ENCODE assay signal across 19 cellular contexts in the genomic region with DNA sequence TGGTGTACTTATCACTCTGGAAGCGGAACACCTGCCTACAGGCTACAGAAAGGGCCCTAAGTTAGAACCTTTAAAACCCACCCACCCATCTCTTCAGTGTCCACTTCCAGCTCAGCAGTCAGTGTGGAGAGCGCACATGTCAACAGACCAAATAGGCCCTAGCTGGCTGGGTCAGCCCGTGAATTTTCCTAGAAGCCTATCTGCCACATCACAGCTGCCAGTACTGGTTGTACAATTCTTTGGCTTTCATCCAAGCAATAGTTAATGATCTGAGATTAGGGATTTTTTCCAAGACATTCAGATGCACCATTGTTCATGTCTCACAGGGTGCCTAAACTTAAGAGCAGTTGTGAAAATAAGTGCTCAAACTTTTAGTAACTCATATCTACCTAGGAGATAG.
"Had no signal": no experiment of that assay in that cellular context is flagged by ENCODE, and none has a peak within 500 bp of the region (broad histone marks: within the 10 kb centered on the region; RNA-seq: fewer than 3 reads in every experiment).

No MANE protein-coding gene starts in this region.

- H3K9me3 Mint-ChIP-seq: activated CD4-positive, alpha-beta T cell treated with anti-CD3 and anti-CD28 coated beads, Interleukin-2, amount 10 ng/mL, durations not matched to agents 7 days and 5 days; activated T-cell treated with anti-CD3 and anti-CD28 coated beads, Interleukin-2, amount 50 U/mL, for 24 hours; activated T-helper 2 cell treated with anti-CD3 and anti-CD28 coated beads, Interferon-gamma antibody, Interleukin-2, Interleukin-4, amounts not matched to agents 10 μg/mL and 5 μg/mL and 100 μg/mL, durations not matched to agents 14 hours and 24 hours and 36 hours; nephron progenitor cell; stimulated activated naive CD8-positive, alpha-beta T cell treated with anti-CD3 and anti-CD28 coated beads, Interleukin-15, Interleukin-2, amounts not matched to agents 100 ng/mL and 50 ng/mL, for 24 hours had no signal

- H3K4me1 ChIP-seq: body of pancreas, left lung, transverse colon, uterus had no signal

- H3K27ac ChIP-seq: body of pancreas, left lung, transverse colon, uterus had no signal

- H3K27me3 ChIP-seq: body of pancreas, left lung, transverse colon, uterus had no signal

- FAIRE-seq: keratinocyte had no signal

- DNase-seq: activated CD4-positive, alpha-beta T cell treated with anti-CD3 and anti-CD28 coated beads, Interleukin-2, amount 10 ng/mL, durations not matched to agents 7 days and 5 days; activated CD8-positive, alpha-beta T cell treated with anti-CD3 and anti-CD28 coated beads, Interleukin-2, amount 10 ng/mL, durations not matched to agents 7 days and 5 days; activated naive CD4-positive, alpha-beta T cell treated with Interleukin-2 at 50 U/mL for 16 hours; activated naive CD8-positive, alpha-beta T cell treated with anti-CD3 and anti-CD28 coated beads, Interleukin-2, amount 10 ng/mL, durations not matched to agents 7 days and 5 days; activated T-cell treated with anti-CD3 and anti-CD28 coated beads, Interleukin-2, amount 50 U/mL, for 24 hours; effector memory CD8-positive, alpha-beta T cell; foreskin fibroblast; hypothalamus; left lung; midbrain; nephron progenitor cell; occipital lobe; stimulated activated CD4-positive, alpha-beta T cell treated with anti-CD3 and anti-CD28 coated beads, Interleukin-2, amount 100 ng/mL, for 24 hours; transverse colon; uterus had no signal

- ATAC-seq: activated CD8-positive, alpha-beta T cell treated with anti-CD3 and anti-CD28 coated beads, Interleukin-2, amount 10 ng/mL, durations not matched to agents 7 days and 5 days; body of pancreas; effector memory CD8-positive, alpha-beta T cell; left lung had no signal

- H3K9me3 ChIP-seq: body of pancreas, left lung, transverse colon, uterus had no signal

- H3K4me3 ChIP-seq: body of pancreas, left lung, transverse colon, uterus had no signal

- H3K27ac Mint-ChIP-seq: activated CD4-positive, alpha-beta T cell treated with anti-CD3 and anti-CD28 coated beads, Interleukin-2, amount 10 ng/mL, durations not matched to agents 7 days and 5 days; activated CD8-positive, alpha-beta T cell treated with anti-CD3 and anti-CD28 coated beads, Interleukin-2, amount 10 ng/mL, durations not matched to agents 7 days and 5 days; activated naive CD8-positive, alpha-beta T cell treated with anti-CD3 and anti-CD28 coated beads, Interleukin-2, amount 10 ng/mL, durations not matched to agents 7 days and 5 days; activated T-cell treated with anti-CD3 and anti-CD28 coated beads, Interleukin-2, amount 50 U/mL, for 24 hours; activated T-helper 2 cell treated with anti-CD3 and anti-CD28 coated beads, Interferon-gamma antibody, Interleukin-2, Interleukin-4, amounts not matched to agents 10 μg/mL and 5 μg/mL and 100 μg/mL, durations not matched to agents 14 hours and 24 hours and 36 hours; effector memory CD8-positive, alpha-beta T cell; nephron progenitor cell; stimulated activated naive CD8-positive, alpha-beta T cell treated with anti-CD3 and anti-CD28 coated beads, Interleukin-15, Interleukin-2, amounts not matched to agents 100 ng/mL and 50 ng/mL, for 24 hours had no signal

- H3K36me3 ChIP-seq: left lung, transverse colon had no signal

- H3K4me3 Mint-ChIP-seq: activated CD4-positive, alpha-beta T cell treated with anti-CD3 and anti-CD28 coated beads, Interleukin-2, amount 10 ng/mL, durations not matched to agents 7 days and 5 days; activated CD8-positive, alpha-beta T cell treated with anti-CD3 and anti-CD28 coated beads, Interleukin-2, amount 10 ng/mL, durations not matched to agents 7 days and 5 days; activated naive CD8-positive, alpha-beta T cell treated with anti-CD3 and anti-CD28 coated beads, Interleukin-2, amount 10 ng/mL, durations not matched to agents 7 days and 5 days; activated T-cell treated with anti-CD3 and anti-CD28 coated beads, Interleukin-2, amount 50 U/mL, for 24 hours; effector memory CD8-positive, alpha-beta T cell; nephron progenitor cell; stimulated activated naive CD8-positive, alpha-beta T cell treated with anti-CD3 and anti-CD28 coated beads, Interleukin-15, Interleukin-2, amounts not matched to agents 100 ng/mL and 50 ng/mL, for 24 hours had no signal

- H3K36me3 Mint-ChIP-seq: activated naive CD8-positive, alpha-beta T cell treated with anti-CD3 and anti-CD28 coated beads, Interleukin-2, amount 10 ng/mL, durations not matched to agents 7 days and 5 days had no signal

- H3K27me3 Mint-ChIP-seq: activated CD4-positive, alpha-beta T cell treated with anti-CD3 and anti-CD28 coated beads, Interleukin-2, amount 10 ng/mL, durations not matched to agents 7 days and 5 days; activated naive CD8-positive, alpha-beta T cell treated with anti-CD3 and anti-CD28 coated beads, Interleukin-2, amount 10 ng/mL, durations not matched to agents 7 days and 5 days; activated T-cell treated with anti-CD3 and anti-CD28 coated beads, Interleukin-2, amount 50 U/mL, for 24 hours; effector memory CD8-positive, alpha-beta T cell; stimulated activated naive CD8-positive, alpha-beta T cell treated with anti-CD3 and anti-CD28 coated beads, Interleukin-15, Interleukin-2, amounts not matched to agents 100 ng/mL and 50 ng/mL, for 24 hours had no signal

- H3K4me1 Mint-ChIP-seq: activated CD4-positive, alpha-beta T cell treated with anti-CD3 and anti-CD28 coated beads, Interleukin-2, amount 10 ng/mL, durations not matched to agents 7 days and 5 days; activated naive CD8-positive, alpha-beta T cell treated with anti-CD3 and anti-CD28 coated beads, Interleukin-2, amount 10 ng/mL, durations not matched to agents 7 days and 5 days; nephron progenitor cell had no signal
